Comparison of ENCODE assay signal across 22 cellular contexts in the genomic region with DNA sequence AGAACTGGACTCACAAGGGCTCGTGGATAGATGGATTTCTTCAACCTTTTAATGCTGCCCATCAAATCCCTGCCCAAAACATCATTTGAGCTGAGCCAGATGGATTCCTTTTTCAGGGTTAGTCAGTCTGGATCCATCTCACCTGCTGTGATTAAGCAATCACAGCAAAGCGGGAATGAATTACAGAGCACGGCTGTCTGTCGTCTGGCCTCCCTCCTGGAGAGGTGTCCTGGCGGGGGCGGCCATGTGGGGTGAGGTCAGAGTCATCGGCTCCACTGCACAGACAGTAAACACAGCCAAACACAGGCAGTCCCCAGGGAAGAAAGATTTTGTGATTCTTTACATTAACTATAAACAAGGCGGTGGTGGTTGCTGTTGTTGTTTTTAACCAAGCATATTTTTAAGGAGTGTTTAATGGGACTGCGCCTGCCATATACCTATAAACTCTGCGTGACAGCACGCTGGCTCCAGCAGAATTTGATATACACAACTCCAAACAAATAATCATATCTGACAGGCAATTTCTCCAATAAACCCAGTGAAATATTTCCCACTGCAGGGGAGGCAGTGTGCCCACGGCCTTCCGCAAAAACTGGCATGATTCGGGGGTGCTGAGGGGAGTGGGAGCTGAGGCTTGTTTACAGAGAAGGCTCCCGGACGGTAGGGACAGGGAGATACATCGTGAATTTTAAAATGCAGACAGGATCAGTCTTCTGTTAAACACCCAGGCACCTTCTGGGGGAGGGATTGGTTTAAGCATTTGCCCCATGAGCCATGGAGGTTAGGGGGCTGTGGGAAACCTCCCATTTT.
A peak's percentile ranks its signal among the peaks of the same experiment; 100 is the strongest.
DNase-seq lines count a peak whose midpoint lies in the region; ATAC-seq, FAIRE-seq and TF ChIP-seq lines count a peak whose summit lies in the region.
"Had no signal": no experiment of that assay in that cellular context is flagged by ENCODE, and none has a peak within 500 bp of the region (broad histone marks: within the 10 kb centered on the region; RNA-seq: fewer than 3 reads in every experiment).

No MANE protein-coding gene starts in this region.

- peak overlapping the region in 1 of 3 experiments; percentile 53 for H3K4me3 Mint-ChIP-seq in nephron
- H3K4me3 Mint-ChIP-seq: activated naive CD8-positive, alpha-beta T cell treated with anti-CD3 and anti-CD28 coated beads, Interleukin-2, amount 10 ng/mL, durations not matched to agents 7 days and 5 days; activated T-cell treated with anti-CD3 and anti-CD28 coated beads, Interleukin-2, amount 50 U/mL, for 4 hours had no signal

- H3K27me3 ChIP-seq in bronchial epithelial cell (ENCODE audit: control insufficient read depth, insufficient read depth, low read length), result no peaks in the 10 kb centered on the region

- peaks cover 48% of the 10 kb centered on the region for H3K4me1 Mint-ChIP-seq in nephron
- H3K4me1 Mint-ChIP-seq: activated naive CD8-positive, alpha-beta T cell treated with anti-CD3 and anti-CD28 coated beads, Interleukin-2, amount 10 ng/mL, durations not matched to agents 7 days and 5 days had no signal

- peak overlapping the region; percentile 63 to 94 (median 94) for H3K27ac Mint-ChIP-seq in nephron
- H3K27ac Mint-ChIP-seq: activated naive CD8-positive, alpha-beta T cell treated with anti-CD3 and anti-CD28 coated beads, Interleukin-2, amount 10 ng/mL, durations not matched to agents 7 days and 5 days had no signal

- FAIRE-seq in bronchial epithelial cell (lab: Jason Lieb, UNC) (no peak), H54 (lab: Jason Lieb, UNC) (no peak)
- FAIRE-seq: endometrium, K562 had no signal

- H3K36me3 Mint-ChIP-seq in nephron (ENCODE audit: low read depth), result no peaks in the 10 kb centered on the region
- H3K36me3 Mint-ChIP-seq: activated naive CD8-positive, alpha-beta T cell treated with anti-CD3 and anti-CD28 coated beads, Interleukin-2, amount 10 ng/mL, durations not matched to agents 7 days and 5 days had no signal

- TF ChIP-seq CTCF in bronchial epithelial cell (IDR thresholded peaks at IDR 0.05; ENCODE audit: insufficient read depth, low read length, severe bottlenecking), result no peak
- TF ChIP-seq CTCF in nephron (IDR thresholded peaks at IDR 0.05; ENCODE audit: unreplicated experiment in 3 of 3), result no peak

- no peak for ATAC-seq in HG02870 (IDR thresholded peaks at IDR 0.05; ENCODE audit: unreplicated experiment)
- ATAC-seq: activated T-cell treated with anti-CD3 and anti-CD28 coated beads, Interleukin-2, amount 50 U/mL, for 4 hours; K562 had no signal

- H3K27me3 Mint-ChIP-seq in nephron (ENCODE audit: low read depth), result peaks cover 17% of the 10 kb centered on the region
- H3K27me3 Mint-ChIP-seq: activated naive CD8-positive, alpha-beta T cell treated with anti-CD3 and anti-CD28 coated beads, Interleukin-2, amount 10 ng/mL, durations not matched to agents 7 days and 5 days had no signal

- no peaks in the 10 kb centered on the region for H3K36me3 ChIP-seq in bronchial epithelial cell (ENCODE audit: control insufficient read depth, insufficient read depth, low read length)

- H3K9me3 Mint-ChIP-seq in nephron, result no peaks in the 10 kb centered on the region
- H3K9me3 Mint-ChIP-seq: activated naive CD8-positive, alpha-beta T cell treated with anti-CD3 and anti-CD28 coated beads, Interleukin-2, amount 10 ng/mL, durations not matched to agents 7 days and 5 days; activated T-cell treated with anti-CD3 and anti-CD28 coated beads, Interleukin-2, amount 50 U/mL, for 4 hours had no signal

- DNase-seq in DMS153 (lab: John Stamatoyannopoulos, UW) (peak; percentile 24), NCI-H2171 (lab: John Stamatoyannopoulos, UW) (peak; percentile 48), bronchial epithelial cell (ENCODE audit: low read depth) (peak; percentile 12), middle frontal gyrus (ENCODE audit: extremely low spot score, low spot score) (no peak), H54 (ENCODE audit: insufficient read length, low spot score) (no peak)
- DNase-seq in activated CD4-positive, alpha-beta T cell treated with anti-CD3 and anti-CD28 coated beads for 4 hours, result no peak
- DNase-seq: activated CD4-positive, alpha-beta T cell treated with anti-CD3 and anti-CD28 coated beads, Interleukin-2, amount 50 U/mL, for 4 hours; activated naive CD8-positive, alpha-beta T cell treated with anti-CD3 and anti-CD28 coated beads, Interleukin-2, amount 10 ng/mL, durations not matched to agents 7 days and 5 days; activated T-cell treated with anti-CD3 and anti-CD28 coated beads, Interleukin-2, amount 50 U/mL, for 4 hours; central memory CD4-positive, alpha-beta T cell; DMS53; foreskin fibroblast; mesenchymal stem cell; NCI-H1105 treated with DMSO at 0.1 percent for 48 hours; occipital lobe; SHP77 treated with DMSO at 0.1 percent for 48 hours; stimulated activated naive CD4-positive, alpha-beta T cell treated with Interleukin-2 at 50 U/mL for 16 hours; T-helper 9 cell had no signal

- TF ChIP-seq POLR2A in H54 (IDR thresholded peaks at IDR 0.05; ENCODE audit: low read depth, low read length), result no peak

- H3K4me3 ChIP-seq in bronchial epithelial cell (ENCODE audit: low read depth, low read length), result no peak overlapping the region
- H3K4me3 ChIP-seq: K562 had no signal

Comparison
In these comparisons a context has a peak if more than half of its experiments do, and no peak if none do; other contexts are left out.
1. DNase-seq: peak in DMS153 (single experiment), NCI-H2171 (single experiment) and bronchial epithelial cell (single experiment); none in middle frontal gyrus (single experiment), activated CD4-positive, alpha-beta T cell treated with anti-CD3 and anti-CD28 coated beads for 4 hours (0 of 2) and H54 (single experiment).